2 cellular contexts compared by ENCODE assay signal in the genomic region with DNA sequence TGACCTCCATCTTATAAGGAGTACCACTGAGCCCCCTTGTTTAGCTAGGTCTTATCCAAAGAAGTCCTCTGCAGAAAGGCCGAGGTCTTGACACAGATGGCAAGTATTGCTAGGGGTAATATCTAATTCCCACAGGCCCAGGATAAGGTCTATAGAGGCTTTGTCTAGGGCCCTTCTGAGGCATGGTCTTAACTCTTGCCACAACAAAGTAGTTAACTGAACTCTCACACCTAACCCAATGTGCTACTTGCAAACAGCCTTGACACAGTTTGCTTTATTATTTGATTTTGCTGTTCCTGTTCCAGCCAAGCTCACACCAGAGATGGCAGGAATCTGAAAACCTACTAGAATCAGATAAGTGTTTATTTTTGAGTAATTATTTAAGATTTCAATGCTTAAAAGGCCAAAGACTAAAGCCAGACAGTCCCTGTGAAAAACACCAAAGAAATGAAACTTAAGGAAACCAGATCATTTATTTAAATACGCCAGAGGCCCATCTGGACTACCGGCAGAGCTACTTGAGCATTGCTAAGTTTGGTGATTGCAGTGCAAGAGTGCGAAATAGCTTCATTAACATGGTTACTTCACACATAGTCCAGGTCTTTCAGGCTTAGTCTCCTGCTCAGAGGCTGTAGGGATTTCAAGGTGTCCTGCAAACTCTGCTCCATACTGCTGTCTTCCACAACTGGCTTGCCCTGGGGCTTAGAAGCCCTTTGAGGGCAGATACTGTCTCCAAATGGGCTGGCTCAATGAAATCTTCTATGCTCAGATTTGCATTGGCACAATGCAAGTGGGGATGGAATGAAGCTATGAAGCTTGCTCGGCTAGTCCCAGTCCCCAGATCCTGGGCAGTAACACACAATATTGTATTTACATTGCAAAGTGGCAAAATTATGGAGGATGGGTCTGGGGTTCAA.
TF ChIP-seq lines count a peak whose summit lies in the region.

No MANE protein-coding gene starts in this region.

TF ChIP-seq in A549, 52 proteins besides CTCF, POLR2A, EP300 and RAD21:
- TF ChIP-seq PHF8 (IDR thresholded peaks at IDR 0.05; ENCODE audit: borderline replicate concordance, low read depth) = no peak
- TF ChIP-seq HOXA7 (CRISPR knock-in tag; IDR thresholded peaks at IDR 0.05) = no peak
- TF ChIP-seq, protein P1, sequence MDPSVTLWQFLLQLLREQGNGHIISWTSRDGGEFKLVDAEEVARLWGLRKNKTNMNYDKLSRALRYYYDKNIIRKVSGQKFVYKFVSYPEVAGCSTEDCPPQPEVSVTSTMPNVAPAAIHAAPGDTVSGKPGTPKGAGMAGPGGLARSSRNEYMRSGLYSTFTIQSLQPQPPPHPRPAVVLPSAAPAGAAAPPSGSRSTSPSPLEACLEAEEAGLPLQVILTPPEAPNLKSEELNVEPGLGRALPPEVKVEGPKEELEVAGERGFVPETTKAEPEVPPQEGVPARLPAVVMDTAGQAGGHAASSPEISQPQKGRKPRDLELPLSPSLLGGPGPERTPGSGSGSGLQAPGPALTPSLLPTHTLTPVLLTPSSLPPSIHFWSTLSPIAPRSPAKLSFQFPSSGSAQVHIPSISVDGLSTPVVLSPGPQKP (IDR thresholded peaks at IDR 0.05; ENCODE audit: low read depth, low read length) = no peak
- TF ChIP-seq SREBF2 (IDR thresholded peaks at IDR 0.05) = no peak
- TF ChIP-seq JUNB (IDR thresholded peaks at IDR 0.05) = no peak
- no peak for TF ChIP-seq NR3C1 (IDR thresholded peaks at IDR 0.05)
- no peak for TF ChIP-seq NPAS2 (CRISPR knock-in tag; IDR thresholded peaks at IDR 0.05; ENCODE audit: borderline replicate concordance)
- TF ChIP-seq, protein P2, sequence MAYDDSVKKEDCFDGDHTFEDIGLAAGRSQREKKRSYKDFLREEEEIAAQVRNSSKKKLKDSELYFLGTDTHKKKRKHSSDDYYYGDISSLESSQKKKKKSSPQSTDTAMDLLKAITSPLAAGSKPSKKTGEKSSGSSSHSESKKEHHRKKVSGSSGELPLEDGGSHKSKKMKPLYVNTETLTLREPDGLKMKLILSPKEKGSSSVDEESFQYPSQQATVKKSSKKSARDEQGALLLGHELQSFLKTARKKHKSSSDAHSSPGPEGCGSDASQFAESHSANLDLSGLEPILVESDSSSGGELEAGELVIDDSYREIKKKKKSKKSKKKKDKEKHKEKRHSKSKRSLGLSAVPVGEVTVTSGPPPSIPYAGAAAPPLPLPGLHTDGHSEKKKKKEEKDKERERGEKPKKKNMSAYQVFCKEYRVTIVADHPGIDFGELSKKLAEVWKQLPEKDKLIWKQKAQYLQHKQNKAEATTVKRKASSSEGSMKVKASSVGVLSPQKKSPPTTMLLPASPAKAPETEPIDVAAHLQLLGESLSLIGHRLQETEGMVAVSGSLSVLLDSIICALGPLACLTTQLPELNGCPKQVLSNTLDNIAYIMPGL (CRISPR knock-in tag; IDR thresholded peaks at IDR 0.05; ENCODE audit: borderline replicate concordance) = no peak
- TF ChIP-seq BHLHE40 (IDR thresholded peaks at IDR 0.05; ENCODE audit: low read depth, low read length) = no peak
- TF ChIP-seq, protein P3, sequence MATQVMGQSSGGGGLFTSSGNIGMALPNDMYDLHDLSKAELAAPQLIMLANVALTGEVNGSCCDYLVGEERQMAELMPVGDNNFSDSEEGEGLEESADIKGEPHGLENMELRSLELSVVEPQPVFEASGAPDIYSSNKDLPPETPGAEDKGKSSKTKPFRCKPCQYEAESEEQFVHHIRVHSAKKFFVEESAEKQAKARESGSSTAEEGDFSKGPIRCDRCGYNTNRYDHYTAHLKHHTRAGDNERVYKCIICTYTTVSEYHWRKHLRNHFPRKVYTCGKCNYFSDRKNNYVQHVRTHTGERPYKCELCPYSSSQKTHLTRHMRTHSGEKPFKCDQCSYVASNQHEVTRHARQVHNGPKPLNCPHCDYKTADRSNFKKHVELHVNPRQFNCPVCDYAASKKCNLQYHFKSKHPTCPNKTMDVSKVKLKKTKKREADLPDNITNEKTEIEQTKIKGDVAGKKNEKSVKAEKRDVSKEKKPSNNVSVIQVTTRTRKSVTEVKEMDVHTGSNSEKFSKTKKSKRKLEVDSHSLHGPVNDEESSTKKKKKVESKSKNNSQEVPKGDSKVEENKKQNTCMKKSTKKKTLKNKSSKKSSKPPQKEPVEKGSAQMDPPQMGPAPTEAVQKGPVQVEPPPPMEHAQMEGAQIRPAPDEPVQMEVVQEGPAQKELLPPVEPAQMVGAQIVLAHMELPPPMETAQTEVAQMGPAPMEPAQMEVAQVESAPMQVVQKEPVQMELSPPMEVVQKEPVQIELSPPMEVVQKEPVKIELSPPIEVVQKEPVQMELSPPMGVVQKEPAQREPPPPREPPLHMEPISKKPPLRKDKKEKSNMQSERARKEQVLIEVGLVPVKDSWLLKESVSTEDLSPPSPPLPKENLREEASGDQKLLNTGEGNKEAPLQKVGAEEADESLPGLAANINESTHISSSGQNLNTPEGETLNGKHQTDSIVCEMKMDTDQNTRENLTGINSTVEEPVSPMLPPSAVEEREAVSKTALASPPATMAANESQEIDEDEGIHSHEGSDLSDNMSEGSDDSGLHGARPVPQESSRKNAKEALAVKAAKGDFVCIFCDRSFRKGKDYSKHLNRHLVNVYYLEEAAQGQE (IDR thresholded peaks at IDR 0.05) = no peak
- TF ChIP-seq NFE2L2 (conservative IDR thresholded peaks at IDR 0.05; ENCODE audit: low read length) = no peak
- no peak for TF ChIP-seq CBX8 (IDR thresholded peaks at IDR 0.05)
- no peak for TF ChIP-seq HEYL (CRISPR knock-in tag; IDR thresholded peaks at IDR 0.05)
- TF ChIP-seq RFX5 (IDR thresholded peaks at IDR 0.05) = no peak
- TF ChIP-seq POLR2AphosphoS2 (conservative IDR thresholded peaks at IDR 0.05; ENCODE audit: low read length) = no peak
- TF ChIP-seq, protein P4, sequence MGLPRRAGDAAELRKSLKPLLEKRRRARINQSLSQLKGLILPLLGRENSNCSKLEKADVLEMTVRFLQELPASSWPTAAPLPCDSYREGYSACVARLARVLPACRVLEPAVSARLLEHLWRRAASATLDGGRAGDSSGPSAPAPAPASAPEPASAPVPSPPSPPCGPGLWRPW (IDR thresholded peaks at IDR 0.05) = no peak
- TF ChIP-seq HOXB5 (CRISPR knock-in tag; IDR thresholded peaks at IDR 0.05) = no peak
TF ChIP-seq in A549: peak in this region for 0.

TF ChIP-seq in HCT116, 20 proteins besides CTCF, POLR2A, EP300 and RAD21:
- TF ChIP-seq SRF (IDR thresholded peaks at IDR 0.05; ENCODE audit: low read depth) = no peak
- no peak for TF ChIP-seq JUND (IDR thresholded peaks at IDR 0.05)
- TF ChIP-seq ZFX (IDR thresholded peaks at IDR 0.05) = no peak
- no peak for TF ChIP-seq EGR1 (IDR thresholded peaks at IDR 0.05; ENCODE audit: low read depth)
TF ChIP-seq in HCT116: peak in this region for 0.
